In genomic region chr22:44455151-44455962, GRCh38 we compare ENCODE assay signal across 10 cellular contexts. TPM values are rescaled to one million over a fixed set of nuclear protein-coding genes. Genes with fewer than 3 reads are reported as not detected.
DNase-seq lines count a peak whose midpoint lies in the region; ATAC-seq and TF ChIP-seq lines count a peak whose summit lies in the region.
"Had no signal": no experiment of that assay in that cellular context is flagged by ENCODE, and none has a peak within 500 bp of the region (broad histone marks: within the 10 kb centered on the region; RNA-seq: fewer than 3 reads in every experiment).

No MANE protein-coding gene starts in this region.

- peak overlapping the region; percentile 34 for H3K4me3 Mint-ChIP-seq in activated CD4-positive, alpha-beta T cell treated with anti-CD3 and anti-CD28 coated beads for 36 hours

- H3K9me3 Mint-ChIP-seq in activated CD4-positive, alpha-beta T cell treated with anti-CD3 and anti-CD28 coated beads for 36 hours (ENCODE audit: low read depth) = peaks cover 9% of the 10 kb centered on the region

- WGBS in esophagus muscularis mucosa = 87% methylated on average over 15 of the region's 17 CpGs

- no peaks in the 10 kb centered on the region for H3K36me3 ChIP-seq in esophagus muscularis mucosa

- ATAC-seq in activated CD4-positive, alpha-beta T cell treated with anti-CD3 and anti-CD28 coated beads for 36 hours = peak; percentile 69
- ATAC-seq in GM19452 (IDR thresholded peaks at IDR 0.05; ENCODE audit: unreplicated experiment) = no peak

- peaks cover 33% of the 10 kb centered on the region for H3K4me1 Mint-ChIP-seq in activated CD4-positive, alpha-beta T cell treated with anti-CD3 and anti-CD28 coated beads for 36 hours

- peaks cover 3% of the 10 kb centered on the region for H3K36me3 Mint-ChIP-seq in activated CD4-positive, alpha-beta T cell treated with anti-CD3 and anti-CD28 coated beads for 36 hours (ENCODE audit: low read depth)

- no peak for TF ChIP-seq POLR2A in esophagus muscularis mucosa (IDR thresholded peaks at IDR 0.05; ENCODE audit: low read depth)

- no peak for TF ChIP-seq EP300 in esophagus muscularis mucosa (IDR thresholded peaks at IDR 0.05)

- TF ChIP-seq CTCF in esophagus muscularis mucosa (IDR thresholded peaks at IDR 0.05) = no peak

- POLR2A ChIA-PET in activated CD4-positive, alpha-beta T cell treated with anti-CD3 and anti-CD28 coated beads for 36 hours (lab: Charles Lee) = no interaction called here

- no peak overlapping the region for H3K4me3 ChIP-seq in esophagus muscularis mucosa
- H3K4me3 ChIP-seq: skin epidermis had no signal

- no peak overlapping the region for H3K27ac ChIP-seq in esophagus muscularis mucosa (replicated peaks in 1 of 4)
- H3K27ac ChIP-seq: RWPE1 had no signal

- H3K27me3 Mint-ChIP-seq in activated CD4-positive, alpha-beta T cell treated with anti-CD3 and anti-CD28 coated beads for 36 hours = no peaks in the 10 kb centered on the region

- no peaks in the 10 kb centered on the region for H3K4me1 ChIP-seq in esophagus muscularis mucosa

- CTCF ChIA-PET in activated CD4-positive, alpha-beta T cell treated with anti-CD3 and anti-CD28 coated beads for 36 hours (lab: Charles Lee) = no interaction called here

- DNase-seq in activated CD4-positive, alpha-beta T cell treated with anti-CD3 and anti-CD28 coated beads for 36 hours = peak; percentile 72
- no peak for DNase-seq in activated CD4-positive, alpha-beta T cell treated with anti-CD3 and anti-CD28 coated beads for 1 hour
- peak; percentile 8 to 9 for DNase-seq in activated CD8-positive, alpha-beta memory T cell treated with anti-CD3 and anti-CD28 coated beads for 1 hour (ENCODE audit: extremely low read depth in 1 of 2, low read depth in 1 of 2)
- peak; percentile 74 for DNase-seq in esophagus muscularis mucosa (ENCODE audit: extremely low spot score)
- peak; percentile 42 for DNase-seq in ureter (ENCODE audit: low spot score)
- DNase-seq in foreskin melanocyte = no peak
- DNase-seq in hepatic stellate cell (ENCODE audit: low spot score) = no peak

- intact Hi-C loops in activated CD4-positive, alpha-beta T cell treated with anti-CD3 and anti-CD28 coated beads for 36 hours (cut with DNase I, micrococcal nuclease) = loop anchor here (1.0 to 5.0 kb wide), 5 partner anchors 21 to 263 kb away; partner anchors contain the start of gene RTL6 (in 2 of the 2)
- intact Hi-C loops in esophagus muscularis mucosa (cut with DNase I) = no loop called here

- H3K9me3 ChIP-seq in esophagus muscularis mucosa = no peaks in the 10 kb centered on the region

- H3K27me3 ChIP-seq in esophagus muscularis mucosa = no peaks in the 10 kb centered on the region

- peak overlapping the region; percentile 93 for H3K27ac Mint-ChIP-seq in activated CD4-positive, alpha-beta T cell treated with anti-CD3 and anti-CD28 coated beads for 36 hours

RNA-seq across cellular contexts. Expression of gene RTL6, which starts 42.7 kb away (rescaled TPM):
- 1 to 10 TPM; 7.4 to 8.0 TPM for total RNA-seq in activated CD4-positive, alpha-beta T cell treated with anti-CD3 and anti-CD28 coated beads for 36 hours
- total RNA-seq in esophagus muscularis mucosa = 10 to 100 TPM; 28.7 to 40.7 (median 35.5) TPM
- 27.2 TPM for total RNA-seq in ureter

Comparison
In these comparisons a context has a peak if more than half of its experiments do, and no peak if none do; other contexts are left out.
1. DNase-seq: peak in activated CD4-positive, alpha-beta T cell treated with anti-CD3 and anti-CD28 coated beads for 36 hours (single experiment), activated CD8-positive, alpha-beta memory T cell treated with anti-CD3 and anti-CD28 coated beads for 1 hour (2 of 2), esophagus muscularis mucosa (single experiment) and ureter (single experiment); none in activated CD4-positive, alpha-beta T cell treated with anti-CD3 and anti-CD28 coated beads for 1 hour (single experiment), foreskin melanocyte (single experiment) and hepatic stellate cell (single experiment).